Comparison of ENCODE assay signal across 1 cellular context in the genomic region with DNA sequence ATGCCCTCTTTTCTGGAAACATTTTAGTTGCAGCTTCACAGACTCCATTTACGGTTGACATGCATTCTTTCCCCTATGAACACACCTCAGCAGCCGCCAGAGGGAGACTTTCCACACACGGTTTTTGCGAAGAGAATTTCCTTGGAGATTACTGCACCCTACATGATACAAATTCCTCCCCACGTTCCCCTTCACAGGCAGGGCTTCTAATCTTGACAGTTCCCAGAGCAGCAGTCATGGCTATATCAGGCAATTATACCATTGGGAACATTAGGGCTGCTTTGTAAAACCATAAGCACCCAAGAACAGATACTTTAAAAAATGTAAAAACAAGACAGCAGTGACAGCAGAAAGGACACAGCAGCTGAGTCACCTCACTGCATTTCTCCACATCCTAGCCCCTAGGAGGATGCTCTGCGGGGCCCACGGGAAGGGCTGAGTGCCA.
TF ChIP-seq lines count a peak whose summit lies in the region.

No MANE protein-coding gene starts in this region.

TF ChIP-seq in HEK293, 187 proteins besides CTCF, POLR2A, EP300 and RAD21 (continued from another document):
- TF ChIP-seq, protein P1, sequence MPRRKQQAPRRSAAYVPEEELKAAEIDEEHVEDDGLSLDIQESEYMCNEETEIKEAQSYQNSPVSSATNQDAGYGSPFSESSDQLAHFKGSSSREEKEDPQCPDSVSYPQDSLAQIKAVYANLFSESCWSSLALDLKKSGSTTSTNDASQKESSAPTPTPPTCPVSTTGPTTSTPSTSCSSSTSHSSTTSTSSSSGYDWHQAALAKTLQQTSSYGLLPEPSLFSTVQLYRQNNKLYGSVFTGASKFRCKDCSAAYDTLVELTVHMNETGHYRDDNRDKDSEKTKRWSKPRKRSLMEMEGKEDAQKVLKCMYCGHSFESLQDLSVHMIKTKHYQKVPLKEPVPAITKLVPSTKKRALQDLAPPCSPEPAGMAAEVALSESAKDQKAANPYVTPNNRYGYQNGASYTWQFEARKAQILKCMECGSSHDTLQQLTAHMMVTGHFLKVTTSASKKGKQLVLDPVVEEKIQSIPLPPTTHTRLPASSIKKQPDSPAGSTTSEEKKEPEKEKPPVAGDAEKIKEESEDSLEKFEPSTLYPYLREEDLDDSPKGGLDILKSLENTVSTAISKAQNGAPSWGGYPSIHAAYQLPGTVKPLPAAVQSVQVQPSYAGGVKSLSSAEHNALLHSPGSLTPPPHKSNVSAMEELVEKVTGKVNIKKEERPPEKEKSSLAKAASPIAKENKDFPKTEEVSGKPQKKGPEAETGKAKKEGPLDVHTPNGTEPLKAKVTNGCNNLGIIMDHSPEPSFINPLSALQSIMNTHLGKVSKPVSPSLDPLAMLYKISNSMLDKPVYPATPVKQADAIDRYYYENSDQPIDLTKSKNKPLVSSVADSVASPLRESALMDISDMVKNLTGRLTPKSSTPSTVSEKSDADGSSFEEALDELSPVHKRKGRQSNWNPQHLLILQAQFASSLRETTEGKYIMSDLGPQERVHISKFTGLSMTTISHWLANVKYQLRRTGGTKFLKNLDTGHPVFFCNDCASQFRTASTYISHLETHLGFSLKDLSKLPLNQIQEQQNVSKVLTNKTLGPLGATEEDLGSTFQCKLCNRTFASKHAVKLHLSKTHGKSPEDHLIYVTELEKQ (tag by site-specific recombination; IDR thresholded peaks at IDR 0.05; ENCODE audit: borderline replicate concordance): no peak
- TF ChIP-seq ZNF654 (tag by site-specific recombination; IDR thresholded peaks at IDR 0.05; ENCODE audit: low read depth) (peak; percentile 51), ZNF404 (tag by site-specific recombination; IDR thresholded peaks at IDR 0.05) (no peak), KLF7 (tag by site-specific recombination; IDR thresholded peaks at IDR 0.05; ENCODE audit: borderline replicate concordance) (no peak), ZNF692 (tag by site-specific recombination; IDR thresholded peaks at IDR 0.05) (peak; percentile 65; the same call in 1 of the 2 replicates)
